ENCODE assay signal across 14 cellular contexts in genomic region chr4:170247585-170247984, GRCh38.
"Had no signal": no experiment of that assay in that cellular context is flagged by ENCODE, and none has a peak within 500 bp of the region (broad histone marks: within the 10 kb centered on the region; RNA-seq: fewer than 3 reads in every experiment).

No MANE protein-coding gene starts in this region.

- H3K27me3 ChIP-seq: cardiac muscle cell, esophagus squamous epithelium, neutrophil had no signal

- ATAC-seq: stimulated activated effector memory CD8-positive, alpha-beta T cell treated with anti-CD3 and anti-CD28 coated beads, Interleukin-12 subunit alpha, Interleukin-12 subunit beta, amount 100 ng/mL, for 72 hours had no signal

- H3K27ac Mint-ChIP-seq: activated naive CD4-positive, alpha-beta T cell treated with anti-CD3 and anti-CD28 coated beads, Interleukin-2, amount 10 ng/mL, durations not matched to agents 7 days and 5 days; activated T-helper 2 cell treated with anti-CD3 and anti-CD28 coated beads, Interferon-gamma antibody, Interleukin-2, Interleukin-4, amounts not matched to agents 10 μg/mL and 5 μg/mL and 100 μg/mL, durations not matched to agents 14 hours and 24 hours and 36 hours; stimulated activated effector memory CD8-positive, alpha-beta T cell treated with anti-CD3 and anti-CD28 coated beads, Interleukin-12 subunit alpha, Interleukin-12 subunit beta, amount 100 ng/mL, for 72 hours had no signal

- H3K9me3 ChIP-seq: esophagus squamous epithelium, neutrophil, thoracic aorta had no signal

- H3K36me3 Mint-ChIP-seq: activated naive CD4-positive, alpha-beta T cell treated with anti-CD3 and anti-CD28 coated beads, Interleukin-2, amount 10 ng/mL, durations not matched to agents 7 days and 5 days; stimulated activated effector memory CD8-positive, alpha-beta T cell treated with anti-CD3 and anti-CD28 coated beads, Interleukin-12 subunit alpha, Interleukin-12 subunit beta, amount 100 ng/mL, for 72 hours had no signal

- H3K36me3 ChIP-seq: cardiac muscle cell, esophagus squamous epithelium, neutrophil, thoracic aorta had no signal

- FAIRE-seq: astrocyte, colon had no signal

- H3K9me3 Mint-ChIP-seq: activated naive CD4-positive, alpha-beta T cell treated with anti-CD3 and anti-CD28 coated beads, Interleukin-2, amount 10 ng/mL, durations not matched to agents 7 days and 5 days; activated T-helper 2 cell treated with anti-CD3 and anti-CD28 coated beads, Interferon-gamma antibody, Interleukin-2, Interleukin-4, amounts not matched to agents 10 μg/mL and 5 μg/mL and 100 μg/mL, durations not matched to agents 14 hours and 24 hours and 36 hours; stimulated activated effector memory CD8-positive, alpha-beta T cell treated with anti-CD3 and anti-CD28 coated beads, Interleukin-12 subunit alpha, Interleukin-12 subunit beta, amount 100 ng/mL, for 72 hours had no signal

- H3K27me3 Mint-ChIP-seq: activated naive CD4-positive, alpha-beta T cell treated with anti-CD3 and anti-CD28 coated beads, Interleukin-2, amount 10 ng/mL, durations not matched to agents 7 days and 5 days had no signal

- H3K4me3 ChIP-seq: cardiac muscle cell, esophagus squamous epithelium, thoracic aorta had no signal

- H3K4me1 Mint-ChIP-seq: activated naive CD4-positive, alpha-beta T cell treated with anti-CD3 and anti-CD28 coated beads, Interleukin-2, amount 10 ng/mL, durations not matched to agents 7 days and 5 days; stimulated activated effector memory CD8-positive, alpha-beta T cell treated with anti-CD3 and anti-CD28 coated beads, Interleukin-12 subunit alpha, Interleukin-12 subunit beta, amount 100 ng/mL, for 72 hours had no signal

- DNase-seq: activated CD4-positive, alpha-beta T cell treated with anti-CD3 and anti-CD28 coated beads, Interleukin-2, amount 50 U/mL, for 4 hours; activated CD4-positive, CD25-positive, alpha-beta regulatory T cell treated with anti-CD3 and anti-CD28 coated beads, Interleukin-2, amount 50 U/mL, for 72 hours; activated naive CD4-positive, alpha-beta T cell treated with anti-CD3 and anti-CD28 coated beads, Interleukin-2, amount 10 ng/mL, durations not matched to agents 7 days and 5 days; esophagus squamous epithelium; hypothalamus; midbrain; retina had no signal

- H3K4me3 Mint-ChIP-seq: activated naive CD4-positive, alpha-beta T cell treated with anti-CD3 and anti-CD28 coated beads, Interleukin-2, amount 10 ng/mL, durations not matched to agents 7 days and 5 days; stimulated activated effector memory CD8-positive, alpha-beta T cell treated with anti-CD3 and anti-CD28 coated beads, Interleukin-12 subunit alpha, Interleukin-12 subunit beta, amount 100 ng/mL, for 72 hours had no signal

- H3K27ac ChIP-seq: cardiac muscle cell, esophagus squamous epithelium, neutrophil, thoracic aorta had no signal
